17 cellular contexts compared by ENCODE assay signal in genomic region chr4:143369556-143369955, GRCh38. TPM values are rescaled to one million over a fixed set of nuclear protein-coding genes. Genes with fewer than 3 reads are reported as not detected.
DNase-seq lines count a peak whose midpoint lies in the region; ATAC-seq, FAIRE-seq and TF ChIP-seq lines count a peak whose summit lies in the region.
"Had no signal": no experiment of that assay in that cellular context is flagged by ENCODE, and none has a peak within 500 bp of the region (broad histone marks: within the 10 kb centered on the region; RNA-seq: fewer than 3 reads in every experiment).

No MANE protein-coding gene starts in this region.

- ATAC-seq in psoas muscle: peak; percentile 42 to 69 (median 58)
- ATAC-seq in HG02884 (IDR thresholded peaks at IDR 0.05; ENCODE audit: unreplicated experiment): no peak
- ATAC-seq: PC-3 had no signal

- no peaks in the 10 kb centered on the region for H3K36me3 Mint-ChIP-seq in activated CD4-positive, alpha-beta memory T cell treated with anti-CD3 and anti-CD28 coated beads, Interleukin-2, amount 10 ng/mL, durations not matched to agents 7 days and 5 days (ENCODE audit: low read depth)
- no peaks in the 10 kb centered on the region for H3K36me3 Mint-ChIP-seq in activated T-cell treated with anti-CD3 and anti-CD28 coated beads, Interleukin-2, amount 50 U/mL, for 24 hours (ENCODE audit: low read depth)

- H3K9me3 ChIP-seq in colonic mucosa (no peaks in the 10 kb centered on the region), left ventricle myocardium inferior (replicated peaks) (no peaks in the 10 kb centered on the region), psoas muscle (peaks cover 4% of the 10 kb centered on the region)

- peaks cover 4% of the 10 kb centered on the region for H3K27me3 Mint-ChIP-seq in activated CD4-positive, alpha-beta memory T cell treated with anti-CD3 and anti-CD28 coated beads, Interleukin-2, amount 10 ng/mL, durations not matched to agents 7 days and 5 days
- peaks cover 10% of the 10 kb centered on the region for H3K27me3 Mint-ChIP-seq in activated T-cell treated with anti-CD3 and anti-CD28 coated beads, Interleukin-2, amount 50 U/mL, for 24 hours

- peak; percentile 33 for FAIRE-seq in HTR-8/SVneo (lab: Jason Lieb, UNC)

- POLR2A ChIA-PET in activated CD4-positive, alpha-beta memory T cell treated with anti-CD3 and anti-CD28 coated beads, Interleukin-2, amount 10 ng/mL, durations not matched to agents 7 days and 5 days (lab: Charles Lee): no interaction called here

- no peak overlapping the region for H3K27ac Mint-ChIP-seq in activated CD4-positive, alpha-beta memory T cell treated with anti-CD3 and anti-CD28 coated beads, Interleukin-2, amount 10 ng/mL, durations not matched to agents 7 days and 5 days
- H3K27ac Mint-ChIP-seq in activated T-cell treated with anti-CD3 and anti-CD28 coated beads, Interleukin-2, amount 50 U/mL, for 24 hours: no peak overlapping the region
- H3K27ac Mint-ChIP-seq: CD4-positive, alpha-beta T cell had no signal

- H3K4me1 Mint-ChIP-seq in activated CD4-positive, alpha-beta memory T cell treated with anti-CD3 and anti-CD28 coated beads, Interleukin-2, amount 10 ng/mL, durations not matched to agents 7 days and 5 days: no peaks in the 10 kb centered on the region
- H3K4me1 Mint-ChIP-seq in activated T-cell treated with anti-CD3 and anti-CD28 coated beads, Interleukin-2, amount 50 U/mL, for 24 hours (ENCODE audit: low read depth): no peaks in the 10 kb centered on the region

- H3K4me1 ChIP-seq in colonic mucosa (no peaks in the 10 kb centered on the region), left ventricle myocardium inferior (peaks cover 67% of the 10 kb centered on the region), psoas muscle (peaks cover 43% of the 10 kb centered on the region)

- no peak overlapping the region for H3K4me3 Mint-ChIP-seq in activated CD4-positive, alpha-beta memory T cell treated with anti-CD3 and anti-CD28 coated beads, Interleukin-2, amount 10 ng/mL, durations not matched to agents 7 days and 5 days
- no peak overlapping the region for H3K4me3 Mint-ChIP-seq in activated T-cell treated with anti-CD3 and anti-CD28 coated beads, Interleukin-2, amount 50 U/mL, for 24 hours
- H3K4me3 Mint-ChIP-seq: CD4-positive, alpha-beta T cell had no signal

- H3K27ac ChIP-seq in colonic mucosa (peak overlapping the region; percentile 29), left ventricle myocardium inferior (replicated peaks) (peak overlapping the region; percentile 17), psoas muscle (peak overlapping the region; percentile 65)
- H3K27ac ChIP-seq: HL-60 had no signal

- intact Hi-C loops in colonic mucosa (cut with DNase I) (no loop called here), left ventricle myocardium inferior (cut with micrococcal nuclease) (no loop called here), psoas muscle (cut with DNase I) (no loop called here)

- H3K36me3 ChIP-seq in colonic mucosa (no peaks in the 10 kb centered on the region), left ventricle myocardium inferior (no peaks in the 10 kb centered on the region), psoas muscle (ENCODE audit: insufficient read depth in 1 of 2, low read depth in 1 of 2) (no peaks in the 10 kb centered on the region)

- H3K4me3 ChIP-seq in colonic mucosa: no peak overlapping the region
- no peak overlapping the region for H3K4me3 ChIP-seq in left ventricle myocardium inferior
- no peak overlapping the region for H3K4me3 ChIP-seq in psoas muscle

- H3K27me3 ChIP-seq in colonic mucosa (no peaks in the 10 kb centered on the region), left ventricle myocardium inferior (ENCODE audit: low read depth) (no peaks in the 10 kb centered on the region), psoas muscle (ENCODE audit: insufficient read depth in 3 of 3, low read length in 2 of 3) (no peaks in the 10 kb centered on the region)

- CTCF ChIA-PET in activated CD4-positive, alpha-beta memory T cell treated with anti-CD3 and anti-CD28 coated beads, Interleukin-2, amount 10 ng/mL, durations not matched to agents 7 days and 5 days (lab: Charles Lee): interaction anchor here (0.6 kb wide), 1 partner anchor 1445 kb away, joined by 4 read pairs; no protein-coding TSS in a partner anchor

- H3K9me3 Mint-ChIP-seq in activated CD4-positive, alpha-beta memory T cell treated with anti-CD3 and anti-CD28 coated beads, Interleukin-2, amount 10 ng/mL, durations not matched to agents 7 days and 5 days: peaks cover 4% of the 10 kb centered on the region
- peaks cover 2% of the 10 kb centered on the region for H3K9me3 Mint-ChIP-seq in activated T-cell treated with anti-CD3 and anti-CD28 coated beads, Interleukin-2, amount 50 U/mL, for 24 hours

- no peak overlapping the region for H3K9ac ChIP-seq in colonic mucosa (ENCODE audit: low read depth in 2 of 2, low read length in 2 of 2)

- DNase-seq in HTR-8/SVneo (ENCODE audit: insufficient read length, low spot score): no peak
- DNase-seq in colonic mucosa: peak; percentile 33
- DNase-seq in left ventricle myocardium inferior: no peak
- DNase-seq in psoas muscle: no peak
- no peak for DNase-seq in activated CD4-positive, alpha-beta memory T cell treated with anti-CD3 and anti-CD28 coated beads, Interleukin-2, amount 10 ng/mL, durations not matched to agents 7 days and 5 days
- DNase-seq in activated T-cell treated with anti-CD3 and anti-CD28 coated beads, Interleukin-2, amount 50 U/mL, for 24 hours: no peak
- DNase-seq: CD4-positive, alpha-beta T cell; DMS79 treated with DMSO at 0.1 percent for 48 hours; GDM1; GOT3; KBM-7; NCI-H1092 treated with DMSO at 0.1 percent for 48 hours; NCI-H1694 treated with DMSO at 0.1 percent for 48 hours; NCI-H69; PC-3 had no signal

- TF ChIP-seq CTCF in colonic mucosa (IDR thresholded peaks at IDR 0.05): no peak
- no peak for TF ChIP-seq CTCF in left ventricle myocardium inferior (IDR thresholded peaks at IDR 0.05; ENCODE audit: borderline replicate concordance)
- no peak for TF ChIP-seq CTCF in psoas muscle (IDR thresholded peaks at IDR 0.05)

- WGBS in psoas muscle, 3 donors: 9 to 18% (median 11%) methylated on average over 3 of the region's 3 CpGs

RNA-seq across cellular contexts. Expression of gene GAB1, which starts 32.9 kb away (rescaled TPM):
- total RNA-seq in colonic mucosa (10 to 100 TPM; 48.9 to 81.2 TPM), left ventricle myocardium inferior (87.1 TPM), psoas muscle (10 to 100 TPM; 10.1 to 20.3 (median 15.2) TPM)
- 1 to 10 TPM; 1.0 to 9.1 (median 3.2) TPM for polyA plus RNA-seq in psoas muscle
- under 1 TPM; 0.80 to 0.86 TPM for total RNA-seq in activated CD4-positive, alpha-beta memory T cell treated with anti-CD3 and anti-CD28 coated beads, Interleukin-2, amount 10 ng/mL, durations not matched to agents 7 days and 5 days

Comparison
In these comparisons a context has a peak if more than half of its experiments do, and no peak if none do; other contexts are left out.
1. RNA of gene GAB1, which starts 32.9 kb away (total RNA-seq): 87.1 TPM in left ventricle myocardium inferior (single experiment), 48.9 to 81.2 TPM in colonic mucosa and 10.1 to 20.3 TPM in psoas muscle; 0.80 to 0.86 TPM in activated CD4-positive, alpha-beta memory T cell treated with anti-CD3 and anti-CD28 coated beads, Interleukin-2, amount 10 ng/mL, durations not matched to agents 7 days and 5 days; every median in the first group is over 4 times any median in the second.
2. Peak in every context shown above with its lines, with median percentiles within 50 percentile points of each other: H3K27ac ChIP-seq.